12 cellular contexts compared by ENCODE assay signal in the genomic region with DNA sequence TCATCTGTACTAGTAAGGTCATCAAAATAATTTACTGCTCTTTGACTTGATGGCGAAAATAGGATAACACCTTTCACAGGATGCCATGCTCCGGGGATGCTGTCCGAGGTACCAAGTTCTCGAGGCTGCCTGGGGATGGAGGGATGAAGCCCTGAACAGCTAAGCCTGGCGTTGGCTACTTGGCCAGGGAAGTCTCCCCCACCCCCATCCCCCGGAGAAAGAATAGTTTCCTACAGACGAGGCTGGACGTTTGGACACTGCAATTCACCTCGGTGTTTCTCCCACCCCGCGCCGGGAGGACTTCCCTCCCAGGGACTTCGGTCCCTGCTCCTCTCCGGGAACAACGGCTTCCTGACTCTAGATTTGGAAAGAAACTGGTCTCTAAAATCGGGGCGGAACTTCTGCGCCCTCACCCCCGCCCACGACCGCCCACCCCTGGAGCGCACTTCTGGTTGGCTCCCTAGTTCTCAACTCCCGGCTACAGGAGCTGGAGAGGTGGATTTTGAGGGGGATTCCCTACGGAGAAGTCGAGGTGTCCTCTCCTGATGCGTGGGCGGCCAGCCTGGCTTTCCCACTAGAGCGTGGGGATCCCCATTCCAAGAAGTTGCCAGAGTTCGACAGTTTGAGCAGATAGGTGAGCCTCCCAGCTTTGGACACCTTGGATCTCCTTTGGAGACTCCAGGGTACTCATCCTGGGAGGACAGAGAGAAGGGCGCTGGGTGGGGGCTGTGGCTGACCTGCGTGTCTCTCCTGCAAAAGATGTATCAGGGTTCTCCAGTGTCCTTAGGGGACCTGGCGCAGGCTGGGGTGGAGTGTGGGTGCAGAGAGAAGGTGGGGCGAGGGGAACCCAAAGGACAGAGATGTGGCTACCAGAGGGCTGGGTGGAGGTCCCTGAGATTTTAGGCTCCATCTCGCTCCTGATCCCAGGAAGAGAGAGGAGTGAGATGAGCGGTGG. TPM values are rescaled to one million over a fixed set of nuclear protein-coding genes. Genes with fewer than 3 reads are reported as not detected.
DNase-seq lines count a peak whose midpoint lies in the region; ATAC-seq and TF ChIP-seq lines count a peak whose summit lies in the region.
"Had no signal": no experiment of that assay in that cellular context is flagged by ENCODE, and none has a peak within 500 bp of the region (broad histone marks: within the 10 kb centered on the region; RNA-seq: fewer than 3 reads in every experiment).

No MANE protein-coding gene starts in this region.

- ATAC-seq in GM18868 (IDR thresholded peaks at IDR 0.05; ENCODE audit: unreplicated experiment): no peak

- no peak for TF ChIP-seq CTCF in neural crest cell (conservative IDR thresholded peaks at IDR 0.05)

- H3K36me3 Mint-ChIP-seq in neural crest cell (ENCODE audit: low read depth): no peaks in the 10 kb centered on the region

- peak overlapping the region; percentile 29 for H3K4me3 ChIP-seq in ectodermal cell (ENCODE audit: insufficient read depth, low read depth, low read length)

- H3K27me3 ChIP-seq in ectodermal cell (ENCODE audit: control insufficient read depth, insufficient read depth, low read length, poor library complexity, severe bottlenecking): peaks cover 53% of the 10 kb centered on the region

- WGBS in ectodermal cell, 2 experiments: 5 to 6% methylated on average over 35 of the region's 35 CpGs

- no peak overlapping the region for H3K27ac Mint-ChIP-seq in neural crest cell (ENCODE audit: unreplicated experiment)
- H3K27ac Mint-ChIP-seq: immature natural killer cell had no signal

- no peaks in the 10 kb centered on the region for H3K9me3 Mint-ChIP-seq in neural crest cell

- H3K9me3 ChIP-seq in ectodermal cell (ENCODE audit: control insufficient read depth, low read length): no peaks in the 10 kb centered on the region
- H3K9me3 ChIP-seq: Caco-2 had no signal

- H3K27ac ChIP-seq in ectodermal cell (ENCODE audit: insufficient read depth, low read depth, low read length, poor library complexity, severe bottlenecking): no peak overlapping the region

- H3K27me3 Mint-ChIP-seq in neural crest cell (ENCODE audit: low read depth): peaks cover 92% of the 10 kb centered on the region

- H3K36me3 ChIP-seq in ectodermal cell (ENCODE audit: control insufficient read depth, insufficient read depth, low read length): no peaks in the 10 kb centered on the region

- peaks cover 37% of the 10 kb centered on the region for H3K4me1 Mint-ChIP-seq in neural crest cell
- H3K4me1 Mint-ChIP-seq: immature natural killer cell had no signal

- H3K4me1 ChIP-seq in ectodermal cell (ENCODE audit: control insufficient read depth, insufficient read depth, low read length): peaks cover 33% of the 10 kb centered on the region
- H3K4me1 ChIP-seq: Caco-2 had no signal

- DNase-seq in DMS153 treated with DMSO at 0.1 percent for 48 hours (lab: John Stamatoyannopoulos, UW; ENCODE audit: unreplicated experiment): peak; percentile 31
- DNase-seq in NCI-H146 treated with DMSO at 0.1 percent for 48 hours (lab: John Stamatoyannopoulos, UW; ENCODE audit: unreplicated experiment): peak; percentile 73
- DNase-seq in neural crest cell (ENCODE audit: low read depth, low spot score): peak; percentile 6
- DNase-seq in NCI-H226: no peak
- no peak for DNase-seq in Kasumi-1 (lab: John Stamatoyannopoulos, UW)
- no peak for DNase-seq in activated CD4-positive, alpha-beta T cell treated with anti-CD3 and anti-CD28 coated beads, Interleukin-2, amount 50 U/mL, for 4 hours
- DNase-seq: Caco-2, immature natural killer cell, NCI-H1436 treated with DMSO at 0.1 percent for 48 hours had no signal

- peak overlapping the region; percentile 93 for H3K4me3 Mint-ChIP-seq in neural crest cell
- H3K4me3 Mint-ChIP-seq: central memory CD8-positive, alpha-beta T cell had no signal

RNA-seq across cellular contexts. Expression of a gene that starts 1.1 kb away (rescaled TPM):
- 3.8 TPM for polyA plus RNA-seq in ectodermal cell (2013, experiment 1 of 4)
- polyA plus RNA-seq in ectodermal cell (2013, experiment 2 of 4): 1.7 TPM
- 2.9 TPM for polyA plus RNA-seq in ectodermal cell (2013, experiment 3 of 4)
- 1.6 TPM for polyA plus RNA-seq in ectodermal cell (2013, experiment 4 of 4)
- total RNA-seq in neural crest cell: 1.7 and 2.1 TPM in 2 replicates
- total RNA-seq: Caco-2 had no signal
- polyA plus RNA-seq: immature natural killer cell had no signal

Comparison
In these comparisons a context has a peak if more than half of its experiments do, and no peak if none do; other contexts are left out.
1. DNase-seq: peak in DMS153 treated with DMSO at 0.1 percent for 48 hours (single experiment), NCI-H146 treated with DMSO at 0.1 percent for 48 hours (single experiment) and neural crest cell (single experiment); none in NCI-H226 (single experiment), Kasumi-1 (0 of 2) and activated CD4-positive, alpha-beta T cell treated with anti-CD3 and anti-CD28 coated beads, Interleukin-2, amount 50 U/mL, for 4 hours (0 of 2).